8 cellular contexts compared by ENCODE assay signal in the genomic region with DNA sequence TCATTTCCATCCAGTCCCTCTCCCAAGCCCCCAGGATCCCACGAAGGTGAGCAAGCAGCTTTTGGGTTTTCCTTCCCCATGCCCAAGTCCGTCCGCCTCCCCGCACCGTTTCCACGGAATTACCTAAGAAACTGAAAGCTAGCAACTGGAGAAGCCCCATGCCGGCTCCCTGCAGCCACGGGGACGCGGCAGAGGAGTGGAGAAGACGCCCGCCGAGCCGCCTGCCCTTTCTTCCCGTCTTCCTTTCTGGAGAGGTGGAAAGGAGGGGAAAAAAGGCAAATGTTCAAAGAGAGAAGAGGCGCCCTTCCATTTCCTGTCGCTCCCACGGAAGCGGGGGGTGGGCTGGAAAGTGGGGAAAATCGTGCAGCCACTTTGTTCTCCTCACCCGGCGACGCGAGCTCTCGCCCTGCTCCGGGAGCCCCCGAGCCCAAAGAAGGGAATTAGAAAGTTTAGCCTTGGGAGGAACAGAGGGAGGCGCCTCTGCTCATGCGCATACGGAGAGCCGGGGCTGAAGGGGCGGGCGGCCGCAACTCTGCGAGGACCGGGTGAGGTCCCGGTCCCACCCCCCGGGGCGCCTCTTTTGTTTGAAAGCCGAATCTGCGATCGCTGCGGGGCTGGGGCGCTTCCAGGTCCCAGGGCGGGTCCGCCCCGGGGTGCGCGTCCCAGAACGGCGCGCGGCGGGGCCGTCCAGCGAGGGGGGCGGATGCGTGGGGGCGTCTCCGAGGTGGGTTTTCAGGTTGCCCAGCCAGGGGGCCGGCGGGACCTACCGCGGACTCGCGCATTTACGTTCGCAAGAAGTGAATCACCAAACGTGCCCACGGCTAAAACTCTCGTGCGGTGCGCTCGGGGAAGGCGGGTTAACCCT. TPM values are rescaled to one million over a fixed set of nuclear protein-coding genes. Genes with fewer than 3 reads are reported as not detected.
DNase-seq lines count a peak whose midpoint lies in the region; ATAC-seq and TF ChIP-seq lines count a peak whose summit lies in the region.

TSS of gene LAMB1 (minus strand) at position 436 of the 865 bp plus-strand sequence. CDS start at position 160, 276 bp downstream.

- in situ Hi-C loops in IMR-90 (cut with MboI; ENCODE audit: low sequenced_read_pairs): loop anchor here (5.0 kb wide), 1 partner anchor 134 kb away; no protein-coding TSS in a partner anchor

- peaks cover 8% of the 10 kb centered on the region; the same call in 1 of the 2 replicates for H4K20me1 ChIP-seq in IMR-90 (ENCODE audit: insufficient read depth, low read length)

- peak within 1 kb of the TSS; percentile 83 for H3K27ac Mint-ChIP-seq in Caco-2 (ENCODE audit: unreplicated experiment)

- peaks cover 61% of the 10 kb centered on the region for H3K36me3 Mint-ChIP-seq in Caco-2 (ENCODE audit: insufficient read depth, unreplicated experiment)

- H2BK120ac ChIP-seq in IMR-90 (ENCODE audit: low read depth, low read length): peak within 1 kb of the TSS; percentile 90

- H3K23ac ChIP-seq in IMR-90 (ENCODE audit: low read depth, low read length): peak within 1 kb of the TSS; percentile 98

- H3K27ac ChIP-seq in IMR-90 (ENCODE audit: insufficient read depth, low read length) (peak within 1 kb of the TSS; percentile 93), esophagus muscularis mucosa (replicated peaks in 1 of 4) (peak within 1 kb of the TSS; percentile 84 to 90 (median 89))

- H4K5ac ChIP-seq in IMR-90 (ENCODE audit: low read depth, low read length): peak within 1 kb of the TSS; percentile 51

- H2AK9ac ChIP-seq in IMR-90 (replicated peaks; ENCODE audit: low read depth, low read length, poor library complexity): peak within 1 kb of the TSS; percentile 92

- peak within 1 kb of the TSS; percentile 88 for H2AFZ ChIP-seq in IMR-90 (replicated peaks; ENCODE audit: low read length, poor library complexity)

- WGBS in IMR-90 (ENCODE audit: extremely low coverage in 2 of 2, insufficient read length in 1 of 2), 2 experiments: 1% methylated on average over 44 of the region's 75 CpGs; no CpG with 5 or more reads in 1 of the 2 experiments
- 3% methylated on average over 19 of the region's 75 CpGs for WGBS in esophagus muscularis mucosa

- H3K9me3 ChIP-seq in Caco-2 (no peaks in the 10 kb centered on the region), IMR-90 (ENCODE audit: control insufficient read depth, insufficient read depth, low read length) (no peaks in the 10 kb centered on the region), esophagus muscularis mucosa (no peaks in the 10 kb centered on the region), mucosa of stomach (ENCODE audit: control insufficient read depth, low read length) (no peaks in the 10 kb centered on the region)

- H2BK5ac ChIP-seq in IMR-90 (ENCODE audit: low read depth, low read length, poor library complexity, severe bottlenecking): peak within 1 kb of the TSS; percentile 61

- no peaks in the 10 kb centered on the region for H3K9me3 Mint-ChIP-seq in Caco-2 (ENCODE audit: unreplicated experiment)

- ATAC-seq in IMR-90 (ENCODE audit: low read depth) (peak; percentile 83), HG02885 (IDR thresholded peaks at IDR 0.05; ENCODE audit: poor library complexity, unreplicated experiment) (no peak)

- TF ChIP-seq EP300 in esophagus muscularis mucosa (IDR thresholded peaks at IDR 0.05): no peak

- peak within 1 kb of the TSS; percentile 86 for H3K4me2 ChIP-seq in IMR-90 (ENCODE audit: low read depth, low read length)

- peak within 1 kb of the TSS; percentile 94 for H3K4me3 ChIP-seq in Caco-2 (ENCODE audit: low read depth, low read length)
- peak within 1 kb of the TSS; percentile 88 for H3K4me3 ChIP-seq in IMR-90 (ENCODE audit: insufficient read depth, low read depth, low read length)
- peak within 1 kb of the TSS; percentile 75 for H3K4me3 ChIP-seq in WI38 (ENCODE audit: low read depth, low read length)
- H3K4me3 ChIP-seq in esophagus muscularis mucosa: peak within 1 kb of the TSS; percentile 80 to 86 (median 84)
- peak within 1 kb of the TSS; percentile 26 for H3K4me3 ChIP-seq in mucosa of stomach (ENCODE audit: low read length)

- no peaks in the 10 kb centered on the region for H3K27me3 Mint-ChIP-seq in Caco-2 (ENCODE audit: insufficient read depth, unreplicated experiment)

- TF ChIP-seq CTCF in Caco-2 (IDR thresholded peaks at IDR 0.05; ENCODE audit: insufficient read depth in 1 of 2, low read depth in 1 of 2, low read length in 1 of 2, severe bottlenecking in 1 of 2, unreplicated experiment in 1 of 2) (no peak), IMR-90 (conservative IDR thresholded peaks at IDR 0.05; ENCODE audit: low read depth, low read length) (no peak), WI38 (IDR thresholded peaks at IDR 0.05; ENCODE audit: low read depth, low read length) (no peak), esophagus muscularis mucosa (IDR thresholded peaks at IDR 0.05) (no peak)

- peak within 1 kb of the TSS; percentile 80 for H2BK20ac ChIP-seq in IMR-90 (ENCODE audit: low read depth, low read length)

- H3K4me1 Mint-ChIP-seq in Caco-2 (ENCODE audit: low read depth, unreplicated experiment): peaks cover 38% of the 10 kb centered on the region

- dilution Hi-C loops in IMR-90 (cut with HindIII; ENCODE audit: low sequenced_read_pairs, unreplicated experiment): loop anchor here (25.0 kb wide), 1 partner anchor 134 kb away; the partner anchor contains the start of gene LAMB4

- peak within 1 kb of the TSS; percentile 84 for H2AK5ac ChIP-seq in IMR-90 (ENCODE audit: low read depth, low read length)

- CTCF ChIA-PET in Caco-2 (lab: Charles Lee): interaction anchor here (1.0 to 2.7 kb wide), 4 partner anchors 11 to 143 kb away, joined by 3 to 11 read pairs (median 6); no protein-coding TSS in a partner anchor
- CTCF ChIA-PET in IMR-90 (lab: Yijun Ruan, JAX): interaction anchor here (1.6 to 2.3 kb wide), 2 partner anchors 11 to 14 kb away, joined by 3 to 9 read pairs; no protein-coding TSS in a partner anchor

- TF ChIP-seq RAD21 in IMR-90 (IDR thresholded peaks at IDR 0.05; ENCODE audit: low read length): no peak

- peaks cover 17 to 37% of the 10 kb centered on the region in 2 experiments for H3K79me1 ChIP-seq in IMR-90 (ENCODE audit: low read depth in 1 of 2, low read length in 2 of 2)

- peak within 1 kb of the TSS; percentile 26; the same call in 2 of the 3 replicates for H2BK15ac ChIP-seq in IMR-90 (ENCODE audit: low read depth, low read length)

- peak within 1 kb of the TSS; percentile 96 for H3K14ac ChIP-seq in IMR-90 (replicated peaks; ENCODE audit: low read depth, low read length)

- POLR2A ChIA-PET in Caco-2 (lab: Charles Lee): interaction anchor here (0.7 to 1.9 kb wide), 9 partner anchors 7 to 564 kb away, joined by 3 to 9 read pairs (median 6); no protein-coding TSS in a partner anchor
- POLR2A ChIA-PET in IMR-90 (lab: Charles Lee; ENCODE audit: unreplicated experiment): interaction anchor here (0.8 to 1.5 kb wide), 5 partner anchors 10 to 146 kb away, joined by 3 to 4 read pairs (median 4); no protein-coding TSS in a partner anchor

- H4K91ac ChIP-seq in IMR-90 (ENCODE audit: insufficient read depth, low read depth, low read length): peak within 1 kb of the TSS; percentile 90

- H3K9ac ChIP-seq in IMR-90 (ENCODE audit: low read depth, low read length) (peak within 1 kb of the TSS; percentile 94), mucosa of stomach (ENCODE audit: low read length) (peak within 1 kb of the TSS; percentile 74)

- H3K4ac ChIP-seq in IMR-90 (ENCODE audit: low read depth, low read length): peak within 1 kb of the TSS; percentile 94

- TSS peak; percentile 51 for BruUV-seq in Caco-2 (replicated peaks; lab: Mats Ljungman, UMichigan)
- no TSS peak for BruUV-seq in IMR-90 (replicated peaks; lab: Mats Ljungman, UMichigan)

- H3K18ac ChIP-seq in IMR-90 (ENCODE audit: low read depth, low read length): peak within 1 kb of the TSS; percentile 82

- H3K27me3 ChIP-seq in Caco-2 (replicated peaks; ENCODE audit: control insufficient read depth, insufficient read depth, low read length): no peaks in the 10 kb centered on the region
- H3K27me3 ChIP-seq in IMR-90 (ENCODE audit: control insufficient read depth, insufficient read depth, low read length): no peaks in the 10 kb centered on the region
- H3K27me3 ChIP-seq in esophagus muscularis mucosa: no peaks in the 10 kb centered on the region
- H3K27me3 ChIP-seq in mucosa of stomach (ENCODE audit: control insufficient read depth, insufficient read depth, low read length): no peaks in the 10 kb centered on the region

- intact Hi-C loops in Caco-2 (cut with micrococcal nuclease; ENCODE audit: unreplicated experiment): loop anchor here (1.0 to 10.0 kb wide), 6 partner anchors 8 to 352 kb away; no protein-coding TSS in a partner anchor
- intact Hi-C loops in IMR-90 (cut with micrococcal nuclease): loop anchor here (1.0 to 5.0 kb wide), 2 partner anchors 94 to 143 kb away; no protein-coding TSS in a partner anchor
- intact Hi-C loops in esophagus muscularis mucosa (cut with DNase I): loop anchor here (5.0 to 10.0 kb wide), 3 partner anchors 81 to 142 kb away; partner anchors contain the start of gene DLD

- H3K4me1 ChIP-seq in Caco-2 (peaks cover 70% of the 10 kb centered on the region), IMR-90 (ENCODE audit: control insufficient read depth, insufficient read depth, low read length) (peaks cover 14% of the 10 kb centered on the region), esophagus muscularis mucosa (peaks cover 22 to 59% (median 53%) of the 10 kb centered on the region in 4 donors), mucosa of stomach (ENCODE audit: control insufficient read depth, insufficient read depth, low read length) (peaks cover 14% of the 10 kb centered on the region)

- H3K36me3 ChIP-seq in Caco-2 (ENCODE audit: control insufficient read depth, insufficient read depth, low read length): peaks cover 2% of the 10 kb centered on the region; the same call in 1 of the 2 replicates
- H3K36me3 ChIP-seq in IMR-90 (ENCODE audit: control insufficient read depth, insufficient read depth, low read length): peaks cover 15% of the 10 kb centered on the region
- peaks cover 0 to 8% (median 2%) of the 10 kb centered on the region in 4 donors for H3K36me3 ChIP-seq in esophagus muscularis mucosa
- no peaks in the 10 kb centered on the region for H3K36me3 ChIP-seq in mucosa of stomach (ENCODE audit: control insufficient read depth, insufficient read depth, low read length)

- DNase-seq in Caco-2 (peak; percentile 93 to 94), IMR-90 (peak; percentile 65), esophagus muscularis mucosa (ENCODE audit: extremely low spot score) (no peak), ureter (ENCODE audit: low spot score) (peak; percentile 74)
- no peak for DNase-seq in central memory CD4-positive, alpha-beta T cell

- H3K4me3 Mint-ChIP-seq in Caco-2 (ENCODE audit: unreplicated experiment): peak within 1 kb of the TSS; percentile 79

- H3K56ac ChIP-seq in IMR-90 (ENCODE audit: extremely low read depth, insufficient read depth, low read length): peak within 1 kb of the TSS; percentile 89

- TF ChIP-seq POLR2A in IMR-90 (IDR thresholded peaks at IDR 0.05; ENCODE audit: low read depth, low read length) (0 out of 2 replicates have a peak, but pooled peaks have one; percentile 23), esophagus muscularis mucosa (IDR thresholded peaks at IDR 0.05; ENCODE audit: low read depth) (peak; percentile 78)

- H4K8ac ChIP-seq in IMR-90 (ENCODE audit: low read depth in 2 of 2, low read length in 2 of 2): peak within 1 kb of the TSS; percentile 89 to 91

- H3K9me1 ChIP-seq in IMR-90 (ENCODE audit: insufficient read depth, low read length): peaks cover 12% of the 10 kb centered on the region

RNA-seq across cellular contexts. Expression of gene LAMB1, which starts in this region (rescaled TPM):
- total RNA-seq in Caco-2 (2022): 418 and 431 TPM in 2 replicates
- total RNA-seq in IMR-90 (2012; rRNA removed): 117 TPM in 2 replicates
- polyA plus RNA-seq in IMR-90 (2012; rRNA removed): 97.5 and 114 TPM in 2 replicates
- polyA plus RNA-seq in IMR-90 (2012; cell fraction: cytosol; rRNA removed): 83.3 and 90.8 TPM in 2 replicates
- polyA plus RNA-seq in IMR-90 (2012; cell fraction: nucleus; rRNA removed; ENCODE audit: low replicate concordance): 304 and 403 TPM in 2 replicates
- 100 to 1,000 TPM; 167 to 240 (median 219) TPM for total RNA-seq in esophagus muscularis mucosa
- 198 TPM for total RNA-seq in ureter

Comparison
In these comparisons a context has a peak if more than half of its experiments do, and no peak if none do; other contexts are left out.
1. DNase-seq: peak in Caco-2 (2 of 2), IMR-90 (single experiment) and ureter (single experiment); none in esophagus muscularis mucosa (single experiment) and central memory CD4-positive, alpha-beta T cell (single experiment).
2. H3K4me3 ChIP-seq: peak in every context shown above with its lines; median percentile 94 in Caco-2; 88 in IMR-90; 84 in esophagus muscularis mucosa; 75 in WI38; 26 in mucosa of stomach.